12 cellular contexts compared by ENCODE assay signal in the genomic region with DNA sequence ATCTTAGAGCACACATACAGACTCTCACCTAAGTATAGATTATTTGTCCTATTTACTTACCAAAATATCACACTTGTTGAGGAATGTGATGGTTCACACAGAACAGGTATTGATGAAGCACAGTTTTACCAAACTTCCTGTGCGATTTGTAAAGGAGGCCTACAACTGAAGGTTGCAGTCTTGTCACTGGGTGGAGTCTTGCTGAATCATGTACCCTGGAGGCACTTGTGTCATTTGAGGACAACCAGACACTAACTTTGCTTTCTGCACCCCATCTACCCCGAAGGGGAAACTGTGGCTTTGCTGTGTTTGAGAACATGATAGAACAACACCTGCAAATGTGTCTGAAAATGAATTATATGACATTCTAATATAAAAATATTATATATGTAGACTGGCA. TPM values are rescaled to one million over a fixed set of nuclear protein-coding genes. Genes with fewer than 3 reads are reported as not detected.
A peak's percentile ranks its signal among the peaks of the same experiment; 100 is the strongest.
DNase-seq lines count a peak whose midpoint lies in the region; ATAC-seq, FAIRE-seq and TF ChIP-seq lines count a peak whose summit lies in the region.
"Had no signal": no experiment of that assay in that cellular context is flagged by ENCODE, and none has a peak within 500 bp of the region (broad histone marks: within the 10 kb centered on the region; RNA-seq: fewer than 3 reads in every experiment).

No MANE protein-coding gene starts in this region.

- no peaks in the 10 kb centered on the region for H3K27me3 ChIP-seq in heart left ventricle

- intact Hi-C loops in left ventricle myocardium superior (cut with micrococcal nuclease) (no loop called here), heart left ventricle (cut with DNase I) (loop anchor here in 2 of 10 donors (5.0 kb wide), 1 partner anchor 33 kb away; the partner anchor contains the start of gene HINT3 (in 2 of the 2))

- peaks cover 0 to 83% (median 71%) of the 10 kb centered on the region in 9 donors for H3K36me3 ChIP-seq in heart left ventricle

- no peak for FAIRE-seq in H54 (lab: Jason Lieb, UNC)
- FAIRE-seq: GM18507 had no signal

- 56 to 69% (median 66%) methylated on average over 2 of the region's 2 CpGs for WGBS in heart left ventricle, 4 donors

- no peak overlapping the region for H3K4me3 ChIP-seq in heart left ventricle
- H3K4me3 ChIP-seq: mucosa of descending colon had no signal

- TF ChIP-seq POLR2A in heart left ventricle (IDR thresholded peaks at IDR 0.05) = no peak
- TF ChIP-seq POLR2A in H54 (IDR thresholded peaks at IDR 0.05; ENCODE audit: low read depth, low read length) = no peak

- H3K4me1 ChIP-seq in heart left ventricle = peaks cover 0 to 72% (median 7%) of the 10 kb centered on the region in 12 donors

- ATAC-seq in left ventricle myocardium superior = peak; percentile 39
- no peak for ATAC-seq in heart left ventricle
- ATAC-seq in HG02852 (IDR thresholded peaks at IDR 0.05; ENCODE audit: unreplicated experiment) = no peak
- no peak for ATAC-seq in HG02981 (IDR thresholded peaks at IDR 0.05; ENCODE audit: unreplicated experiment)
- ATAC-seq: mucosa of descending colon had no signal

- H3K9me3 ChIP-seq in heart left ventricle = no peaks in the 10 kb centered on the region
- H3K9me3 ChIP-seq: mucosa of descending colon had no signal

- H3K27ac ChIP-seq in heart left ventricle = peak overlapping the region in 1 of 12 donors; percentile 40

- DNase-seq in left ventricle myocardium superior = no peak
- no peak for DNase-seq in heart left ventricle
- peak; percentile 90 for DNase-seq in RPMI7951 (ENCODE audit: low read depth)
- DNase-seq in dedifferentiated amniotic fluid mesenchymal stem cell (ENCODE audit: extremely low spot score) = peak; percentile 47
- DNase-seq in H54 (ENCODE audit: insufficient read length, low spot score) = no peak
- DNase-seq in Kasumi-1 (lab: John Stamatoyannopoulos, UW) = no peak
- DNase-seq: mucosa of descending colon; NCI-H2081; stimulated activated CD4-positive, alpha-beta T cell treated with anti-CD3 and anti-CD28 coated beads, Interleukin-4, amount 100 ng/mL, for 4 hours had no signal

- no peak for TF ChIP-seq CTCF in heart left ventricle (IDR thresholded peaks at IDR 0.05)

RNA-seq across cellular contexts. Expression of gene HINT3, which starts 32.4 kb away (rescaled TPM):
- total RNA-seq in left ventricle myocardium superior (40.8 TPM), heart left ventricle (10 to 100 TPM; 26.3 to 40.0 (median 33.8) TPM)
- 10 to 100 TPM in 1 of 2 donors, 1 to 10 TPM in 1; 8.1 to 23.9 TPM for polyA plus RNA-seq in heart left ventricle
- total RNA-seq in RPMI7951 (2014; rRNA removed; shearing (Covaris generic)) = 16.1 and 17.7 TPM in 2 replicates

Comparison
In these comparisons a context has a peak if more than half of its experiments do, and no peak if none do; other contexts are left out.
1. DNase-seq: peak in RPMI7951 (single experiment) and dedifferentiated amniotic fluid mesenchymal stem cell (single experiment); none in left ventricle myocardium superior (single experiment), heart left ventricle (0 of 5), H54 (single experiment) and Kasumi-1 (0 of 2).